In the genomic region with DNA sequence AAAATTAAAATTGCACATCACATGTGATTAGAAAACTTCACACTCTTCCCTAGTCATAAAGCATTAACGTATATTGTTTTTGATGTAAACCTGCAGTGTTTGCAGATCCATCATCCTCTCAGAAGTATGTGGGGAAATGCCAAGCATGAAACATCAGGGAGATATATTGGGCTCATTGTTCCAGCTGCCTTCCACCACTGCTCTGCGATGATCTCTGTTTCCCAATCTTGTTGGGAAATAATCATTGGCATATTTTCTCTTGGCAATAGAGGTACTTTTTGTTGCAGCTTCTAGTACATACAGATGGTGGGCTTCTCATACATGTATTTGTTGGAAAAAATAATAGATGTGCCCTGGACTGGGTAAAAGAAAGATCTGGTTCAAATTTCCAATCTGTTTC, we compare ENCODE assay signal across 23 cellular contexts.
DNase-seq lines count a peak whose midpoint lies in the region; ATAC-seq, FAIRE-seq and TF ChIP-seq lines count a peak whose summit lies in the region.
"Had no signal": no experiment of that assay in that cellular context is flagged by ENCODE, and none has a peak within 500 bp of the region (broad histone marks: within the 10 kb centered on the region; RNA-seq: fewer than 3 reads in every experiment).

No MANE protein-coding gene starts in this region.

- H3K79me1 ChIP-seq in mesendoderm (ENCODE audit: low read length) = no peaks in the 10 kb centered on the region

- H3K27ac ChIP-seq in endothelial cell of umbilical vein (ENCODE audit: insufficient read depth, low read depth, low read length) (no peak overlapping the region), mesendoderm (ENCODE audit: low read depth, low read length) (no peak overlapping the region)
- H3K27ac ChIP-seq: 22Rv1; A549; BLaER1 treated with 17β-estradiol and CSF1 and Interleukin-3, amounts not matched to agents 10 nM and 100 nM; C4-2B had no signal

- no peak overlapping the region for H3K18ac ChIP-seq in mesendoderm (ENCODE audit: low read length)

- no peak overlapping the region for H3K23ac ChIP-seq in mesendoderm (ENCODE audit: low read length)

- POLR2A ChIA-PET in endothelial cell of umbilical vein (lab: Charles Lee) = interaction anchor here (0.5 kb wide), 1 partner anchor 69 kb away, joined by 8 read pairs; no protein-coding TSS in a partner anchor

- DNase-seq in cardiac fibroblast (ENCODE audit: low read depth in 2 of 2) = peak; percentile 38 to 66
- DNase-seq in endothelial cell of umbilical vein (ENCODE audit: low read depth, low spot score) = peak; percentile 11
- DNase-seq in fibroblast of the aortic adventitia (ENCODE audit: low read depth) = peak; percentile 72
- no peak for DNase-seq in mesendoderm
- DNase-seq: AML-193; CD4-positive, alpha-beta T cell; CD8-positive, alpha-beta memory T cell; COR-L47; DMS 273 treated with DMSO at 0.1 percent for 48 hours; DMS153; DMS53; DMS79; DND-41; EL; GDM1 had no signal

- no peak for FAIRE-seq in endothelial cell of umbilical vein (lab: Jason Lieb, UNC)
- FAIRE-seq: A549, GM12878, GM12892, GM18507 had no signal

- no peak for ATAC-seq in HG02571 (IDR thresholded peaks at IDR 0.05; ENCODE audit: unreplicated experiment)
- ATAC-seq: A549, GM12878 had no signal

- TF ChIP-seq CTCF in cardiac fibroblast (IDR thresholded peaks at IDR 0.05; ENCODE audit: low read depth, low read length) (no peak), endothelial cell of umbilical vein (IDR thresholded peaks at IDR 0.05; ENCODE audit: extremely low read depth in 1 of 2, insufficient read depth in 1 of 2, low read depth in 1 of 2, low read length in 2 of 2) (no peak), fibroblast of the aortic adventitia (IDR thresholded peaks at IDR 0.05; ENCODE audit: insufficient read depth, low read length) (no peak)

- H2BK5ac ChIP-seq in mesendoderm (ENCODE audit: low read length) = no peak overlapping the region

- H3K9me3 ChIP-seq in endothelial cell of umbilical vein (replicated peaks; ENCODE audit: control insufficient read depth, insufficient read depth, low read length) = no peaks in the 10 kb centered on the region
- H3K9me3 ChIP-seq: A549 had no signal

- no peak overlapping the region for H2AK5ac ChIP-seq in mesendoderm (ENCODE audit: low read length)

- no CpG with 5 or more reads among the region's 2 CpGs for WGBS in mesendoderm (ENCODE audit: extremely low coverage, insufficient coverage, low lambda C conversion rate)

- dilution Hi-C loops in endothelial cell of umbilical vein (cut with MboI; ENCODE audit: extremely low pct_ligation_motif_present, low sequenced_read_pairs) = no loop called here

- intact Hi-C loops in endothelial cell of umbilical vein (cut with micrococcal nuclease) = no loop called here

- H3K9ac ChIP-seq in endothelial cell of umbilical vein (replicated peaks; ENCODE audit: extremely low read depth, insufficient read depth, low read length) (no peak overlapping the region), mesendoderm (ENCODE audit: low read length) (no peak overlapping the region)
- H3K9ac ChIP-seq: BLaER1 treated with 17β-estradiol and CSF1 and Interleukin-3, amounts not matched to agents 10 nM and 100 nM had no signal

- no peaks in the 10 kb centered on the region for H3K36me3 ChIP-seq in endothelial cell of umbilical vein (ENCODE audit: control insufficient read depth in 2 of 2, extremely low read depth in 1 of 2, insufficient read depth in 2 of 2, low read length in 2 of 2)
- H3K36me3 ChIP-seq in mesendoderm (ENCODE audit: control insufficient read depth, insufficient read depth, low read length) = no peaks in the 10 kb centered on the region
- H3K36me3 ChIP-seq: BLaER1 treated with 17β-estradiol and CSF1 and Interleukin-3, amounts not matched to agents 10 nM and 100 nM had no signal

- TF ChIP-seq POLR2A in endothelial cell of umbilical vein (IDR thresholded peaks at IDR 0.05; ENCODE audit: low read depth, low read length) = no peak

- no peak overlapping the region for H4K5ac ChIP-seq in mesendoderm (ENCODE audit: low read length)

- H3K4me2 ChIP-seq in endothelial cell of umbilical vein (ENCODE audit: insufficient read depth, low read length) (no peak overlapping the region), mesendoderm (ENCODE audit: low read length) (no peak overlapping the region)
- H3K4me2 ChIP-seq: A549; BLaER1 treated with 17β-estradiol and CSF1 and Interleukin-3, amounts not matched to agents 10 nM and 100 nM had no signal

- no peaks in the 10 kb centered on the region for H4K20me1 ChIP-seq in endothelial cell of umbilical vein (replicated peaks; ENCODE audit: control insufficient read depth, extremely low read depth, insufficient read depth, low read length)
- H4K20me1 ChIP-seq: BLaER1 treated with 17β-estradiol and CSF1 and Interleukin-3, amounts not matched to agents 10 nM and 100 nM had no signal

- H2BK120ac ChIP-seq in mesendoderm (ENCODE audit: low read depth, low read length) = no peak overlapping the region

- no peak overlapping the region for H4K8ac ChIP-seq in mesendoderm (ENCODE audit: low read depth, low read length)

- no peak overlapping the region for H2AFZ ChIP-seq in endothelial cell of umbilical vein (ENCODE audit: low read depth, low read length)

- H3K9me1 ChIP-seq in endothelial cell of umbilical vein (replicated peaks; ENCODE audit: control insufficient read depth, extremely low read depth, insufficient read depth, low read length) = no peaks in the 10 kb centered on the region

- H3K4me1 ChIP-seq in endothelial cell of umbilical vein (ENCODE audit: control insufficient read depth, extremely low read depth, insufficient read depth, low read length) (no peaks in the 10 kb centered on the region), mesendoderm (ENCODE audit: control insufficient read depth, low read depth, low read length) (no peaks in the 10 kb centered on the region)
- H3K4me1 ChIP-seq: A549; BLaER1 treated with 17β-estradiol and CSF1 and Interleukin-3, amounts not matched to agents 10 nM and 100 nM had no signal

- no peak overlapping the region for H3K4me3 ChIP-seq in cardiac fibroblast (replicated peaks in 1 of 2; ENCODE audit: low read depth in 2 of 2, low read length in 2 of 2)
- H3K4me3 ChIP-seq in endothelial cell of umbilical vein (replicated peaks in 1 of 3; ENCODE audit: insufficient read depth in 1 of 3, low read depth in 1 of 3, low read length in 3 of 3) = no peak overlapping the region
- H3K4me3 ChIP-seq in fibroblast of the aortic adventitia (ENCODE audit: low read depth, low read length) = no peak overlapping the region
- H3K4me3 ChIP-seq in mesendoderm (ENCODE audit: low read length) = no peak overlapping the region
- H3K4me3 ChIP-seq: A549; BLaER1 treated with 17β-estradiol and CSF1 and Interleukin-3, amounts not matched to agents 10 nM and 100 nM; GM12878 had no signal

- no peak overlapping the region for H3K4ac ChIP-seq in mesendoderm (ENCODE audit: low read depth, low read length)

- H3K56ac ChIP-seq in mesendoderm (ENCODE audit: low read length) = no peak overlapping the region

- no peak overlapping the region for H2BK15ac ChIP-seq in mesendoderm (replicated peaks; ENCODE audit: low read depth)

- BruUV-seq in endothelial cell of umbilical vein (replicated peaks; lab: Mats Ljungman, UMichigan) = no TSS peak

- H3K79me2 ChIP-seq in endothelial cell of umbilical vein (ENCODE audit: control insufficient read depth, insufficient read depth, low read length) (no peaks in the 10 kb centered on the region), mesendoderm (ENCODE audit: control insufficient read depth, insufficient read depth, low read length) (no peaks in the 10 kb centered on the region)

- H3K27me3 ChIP-seq in endothelial cell of umbilical vein (ENCODE audit: control insufficient read depth in 2 of 2, insufficient read depth in 2 of 2, low read length in 2 of 2) (no peaks in the 10 kb centered on the region), mesendoderm (ENCODE audit: insufficient read depth, low read length, poor library complexity) (no peaks in the 10 kb centered on the region)
- H3K27me3 ChIP-seq: BLaER1 treated with 17β-estradiol and CSF1 and Interleukin-3, amounts not matched to agents 10 nM and 100 nM had no signal

- CTCF ChIA-PET in endothelial cell of umbilical vein (lab: Charles Lee) = interaction anchor here (0.8 to 2.3 kb wide), 3 partner anchors 9 to 59 kb away, joined by 3 to 14 read pairs (median 3); no protein-coding TSS in a partner anchor

TF ChIP-seq in endothelial cell of umbilical vein, 7 proteins besides CTCF, POLR2A, EP300 and RAD21:
- TF ChIP-seq GATA2 (IDR thresholded peaks at IDR 0.05; ENCODE audit: insufficient read depth, insufficient read length, low read depth, low read length) = no peak
- no peak for TF ChIP-seq EZH2 (IDR thresholded peaks at IDR 0.05; ENCODE audit: borderline replicate concordance, low read depth, low read length, severe bottlenecking)
- TF ChIP-seq FOS (IDR thresholded peaks at IDR 0.05; ENCODE audit: borderline replicate concordance, insufficient read depth, low read length) = no peak
- no peak for TF ChIP-seq JUN (IDR thresholded peaks at IDR 0.05; ENCODE audit: borderline replicate concordance, insufficient read depth, insufficient read length, low read depth)
- TF ChIP-seq POLR2AphosphoS5 (IDR thresholded peaks at IDR 0.05; ENCODE audit: insufficient read depth, low read depth, low read length) = no peak
